9 cellular contexts compared by ENCODE assay signal in genomic region chr2:13791019-13791418, GRCh38.
"Had no signal": no experiment of that assay in that cellular context is flagged by ENCODE, and none has a peak within 500 bp of the region (broad histone marks: within the 10 kb centered on the region; RNA-seq: fewer than 3 reads in every experiment).

No MANE protein-coding gene starts in this region.

- H2AFZ ChIP-seq: GM23248 had no signal

- H3K9me3 ChIP-seq: HAP-1 had no signal

- DNase-seq: GM23248, GOT3, H7, HFFc6, IMR-90 had no signal

- H3K4me1 ChIP-seq: HAP-1 had no signal

- H3K36me3 ChIP-seq: HAP-1 had no signal

- H3K4me3 ChIP-seq: GM23248, HAP-1 had no signal

- H3K9ac ChIP-seq: GM23248 had no signal

- H3K27ac ChIP-seq: GM23248, HL-60 had no signal

- ATAC-seq: HCT116, HepG2 had no signal
